In genomic region chr3:183427206-183428139, GRCh38 we compare ENCODE assay signal across 8 cellular contexts. TPM values are rescaled to one million over a fixed set of nuclear protein-coding genes. Genes with fewer than 3 reads are reported as not detected.
A peak's percentile ranks its signal among the peaks of the same experiment; 100 is the strongest.
DNase-seq lines count a peak whose midpoint lies in the region; ATAC-seq, FAIRE-seq and TF ChIP-seq lines count a peak whose summit lies in the region.

No MANE protein-coding gene starts in this region.

- intact Hi-C loops in Right ventricle myocardium inferior (cut with DNase I) (no loop called here), spleen (cut with DNase I; ENCODE audit: low total_unique reads) (no loop called here)

- H3K9me3 Mint-ChIP-seq in activated CD4-positive, alpha-beta memory T cell treated with anti-CD3 and anti-CD28 coated beads, Interleukin-2, amount 10 ng/mL, durations not matched to agents 7 days and 5 days, result peaks cover 2% of the 10 kb centered on the region

- H3K36me3 Mint-ChIP-seq in activated CD4-positive, alpha-beta memory T cell treated with anti-CD3 and anti-CD28 coated beads, Interleukin-2, amount 10 ng/mL, durations not matched to agents 7 days and 5 days (ENCODE audit: low read depth), result peaks cover 13% of the 10 kb centered on the region

- no peaks in the 10 kb centered on the region for H3K36me3 ChIP-seq in cardiac muscle cell
- H3K36me3 ChIP-seq in iPS-15b (ENCODE audit: control insufficient read depth, insufficient read depth, low read length), result no peaks in the 10 kb centered on the region
- no peaks in the 10 kb centered on the region for H3K36me3 ChIP-seq in spleen

- DNase-seq in cardiac muscle cell (ENCODE audit: low read depth in 1 of 2, low spot score in 1 of 2) (peak in 1 of 2 donors; percentile 36), Right ventricle myocardium inferior (ENCODE audit: missing footprints) (no peak), spleen (no peak), NOMO-1 treated with dmso at 0.1 percent for 144 hours (lab: John Stamatoyannopoulos, UW; ENCODE audit: unreplicated experiment) (no peak), H54 (ENCODE audit: insufficient read length, low spot score) (no peak)
- no peak for DNase-seq in activated CD4-positive, alpha-beta memory T cell treated with anti-CD3 and anti-CD28 coated beads, Interleukin-2, amount 10 ng/mL, durations not matched to agents 7 days and 5 days

- POLR2A ChIA-PET in activated CD4-positive, alpha-beta memory T cell treated with anti-CD3 and anti-CD28 coated beads, Interleukin-2, amount 10 ng/mL, durations not matched to agents 7 days and 5 days (lab: Charles Lee), result interaction anchor here (0.8 to 2.6 kb wide), 12 partner anchors 9 to 457 kb away, joined by 3 to 36 read pairs (median 6); partner anchors contain the start of genes PARL and YEATS2

- H3K27ac ChIP-seq in cardiac muscle cell, result peak overlapping the region; percentile 11
- H3K27ac ChIP-seq in spleen, result peak overlapping the region in 7 of 8 donors; percentile 13 to 81 (median 77)

- WGBS in spleen, 5 donors, result 16 to 25% (median 18%) methylated on average over 37 to 40 of the region's 40 CpGs

- H3K9me3 ChIP-seq in cardiac muscle cell (ENCODE audit: low read depth), result no peaks in the 10 kb centered on the region
- H3K9me3 ChIP-seq in iPS-15b (ENCODE audit: control insufficient read depth, insufficient read depth, low read length), result no peaks in the 10 kb centered on the region
- H3K9me3 ChIP-seq in spleen, result peaks cover 0 to 2% (median under 1%) of the 10 kb centered on the region in 8 donors

- H3K4me3 Mint-ChIP-seq in activated CD4-positive, alpha-beta memory T cell treated with anti-CD3 and anti-CD28 coated beads, Interleukin-2, amount 10 ng/mL, durations not matched to agents 7 days and 5 days, result peak overlapping the region; percentile 77

- TF ChIP-seq POLR2A in spleen (IDR thresholded peaks at IDR 0.05), result peak in 1 of 3 donors; percentile 41
- TF ChIP-seq POLR2A in H54 (IDR thresholded peaks at IDR 0.05; ENCODE audit: low read depth, low read length), result no peak

- ATAC-seq in Right ventricle myocardium inferior, result no peak
- no peak for ATAC-seq in GM19351 (IDR thresholded peaks at IDR 0.05; ENCODE audit: unreplicated experiment)

- H3K4me3 ChIP-seq in cardiac muscle cell (peak overlapping the region; percentile 89), iPS-15b (ENCODE audit: low read depth, low read length) (peak overlapping the region; percentile 91), spleen (peak overlapping the region; percentile 65 to 91 (median 83))

- peaks cover 6% of the 10 kb centered on the region for H3K4me1 ChIP-seq in cardiac muscle cell (ENCODE audit: low read depth)
- peaks cover 13% of the 10 kb centered on the region for H3K4me1 ChIP-seq in iPS-15b (ENCODE audit: control insufficient read depth, insufficient read depth, low read length)
- peaks cover 5 to 42% (median 29%) of the 10 kb centered on the region in 6 donors for H3K4me1 ChIP-seq in spleen

- no peak for FAIRE-seq in H54 (lab: Jason Lieb, UNC)

- no peak for TF ChIP-seq CTCF in cardiac muscle cell (IDR thresholded peaks at IDR 0.05; ENCODE audit: low read depth, low read length)
- no peak for TF ChIP-seq CTCF in spleen (IDR thresholded peaks at IDR 0.05 in 8 of 11, conservative IDR thresholded peaks at IDR 0.05 in 3 of 11)

- CTCF ChIA-PET in activated CD4-positive, alpha-beta memory T cell treated with anti-CD3 and anti-CD28 coated beads, Interleukin-2, amount 10 ng/mL, durations not matched to agents 7 days and 5 days (lab: Charles Lee), result interaction anchor here (0.6 to 2.1 kb wide), 9 partner anchors 11 to 362 kb away, joined by 3 to 11 read pairs (median 4); no protein-coding TSS in a partner anchor

- H3K4me1 Mint-ChIP-seq in activated CD4-positive, alpha-beta memory T cell treated with anti-CD3 and anti-CD28 coated beads, Interleukin-2, amount 10 ng/mL, durations not matched to agents 7 days and 5 days, result peaks cover 50% of the 10 kb centered on the region

- H3K27me3 ChIP-seq in cardiac muscle cell, result no peaks in the 10 kb centered on the region
- H3K27me3 ChIP-seq in iPS-15b (ENCODE audit: control insufficient read depth, insufficient read depth, low read length), result peaks cover 16% of the 10 kb centered on the region
- H3K27me3 ChIP-seq in spleen (replicated peaks in 1 of 7), result peaks cover 0 to 39% (median 9%) of the 10 kb centered on the region in 7 donors

- no peak overlapping the region for H3K9ac ChIP-seq in iPS-15b (ENCODE audit: low read depth, low read length)

- peaks cover 2% of the 10 kb centered on the region for H3K27me3 Mint-ChIP-seq in activated CD4-positive, alpha-beta memory T cell treated with anti-CD3 and anti-CD28 coated beads, Interleukin-2, amount 10 ng/mL, durations not matched to agents 7 days and 5 days

- H3K27ac Mint-ChIP-seq in activated CD4-positive, alpha-beta memory T cell treated with anti-CD3 and anti-CD28 coated beads, Interleukin-2, amount 10 ng/mL, durations not matched to agents 7 days and 5 days, result peak overlapping the region; percentile 53

RNA-seq across cellular contexts. Expression of gene MCF2L2, which starts 0.9 kb away (rescaled TPM):
- total RNA-seq in cardiac muscle cell, result 7.0 and 12.9 TPM in 2 replicates
- polyA plus RNA-seq in cardiac muscle cell, result 4.4 and 7.1 TPM in 2 replicates
- total RNA-seq in Right ventricle myocardium inferior, result 0.22 TPM
- 1 to 10 TPM; 6.6 to 7.0 TPM for total RNA-seq in activated CD4-positive, alpha-beta memory T cell treated with anti-CD3 and anti-CD28 coated beads, Interleukin-2, amount 10 ng/mL, durations not matched to agents 7 days and 5 days
- total RNA-seq in spleen, result 10 to 100 TPM; 13.3 to 37.7 (median 20.8) TPM
- 1 to 10 TPM in 1 of 3 donors, under 1 TPM in 2; 0.46 to 1.8 (median 0.61) TPM for polyA plus RNA-seq in spleen
